33 cellular contexts compared by ENCODE assay signal in the genomic region with DNA sequence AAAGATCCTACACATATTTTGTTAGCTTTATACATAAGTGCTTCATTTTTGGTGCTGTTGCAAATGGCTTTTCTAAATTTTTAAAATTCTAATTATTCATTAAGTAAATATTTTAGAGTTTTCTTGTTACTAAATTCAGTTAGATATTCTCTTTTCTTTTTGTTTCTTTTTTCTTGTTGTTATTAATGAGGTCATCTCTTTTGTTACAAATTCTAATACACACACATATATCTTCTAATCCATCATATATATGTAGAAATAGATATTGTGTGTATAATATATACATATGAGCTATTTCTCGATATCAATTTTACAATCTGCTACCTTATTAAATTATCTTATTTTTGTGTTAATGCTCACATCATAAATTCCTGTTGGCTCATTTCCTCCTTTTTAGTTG.
"Had no signal": no experiment of that assay in that cellular context is flagged by ENCODE, and none has a peak within 500 bp of the region (broad histone marks: within the 10 kb centered on the region; RNA-seq: fewer than 3 reads in every experiment).

No MANE protein-coding gene starts in this region.

- ATAC-seq: activated CD4-positive, alpha-beta T cell treated with anti-CD3 and anti-CD28 coated beads for 36 hours; activated CD8-positive, alpha-beta memory T cell treated with anti-CD3 and anti-CD28 coated beads, Interleukin-2, amount 10 ng/mL, durations not matched to agents 7 days and 5 days; activated CD8-positive, alpha-beta T cell treated with anti-CD3 and anti-CD28 coated beads, Interleukin-2, amount 10 ng/mL, durations not matched to agents 7 days and 5 days; activated naive CD8-positive, alpha-beta T cell treated with anti-CD3 and anti-CD28 coated beads, Interleukin-2, amount 50 U/mL, for 24 hours; body of pancreas; effector memory CD8-positive, alpha-beta T cell had no signal

- H3K4me3 Mint-ChIP-seq: activated CD4-positive, alpha-beta memory T cell treated with anti-CD3 and anti-CD28 coated beads for 36 hours; activated CD4-positive, alpha-beta T cell treated with anti-CD3 and anti-CD28 coated beads for 36 hours; activated CD4-positive, alpha-beta T cell treated with anti-CD3 and anti-CD28 coated beads, Interleukin-2, amount 10 ng/mL, durations not matched to agents 24 days and 14 days; activated CD8-positive, alpha-beta memory T cell treated with anti-CD3 and anti-CD28 coated beads, Interleukin-2, amount 10 ng/mL, durations not matched to agents 7 days and 5 days; activated CD8-positive, alpha-beta T cell treated with anti-CD3 and anti-CD28 coated beads, Interleukin-2, amount 10 ng/mL, durations not matched to agents 7 days and 5 days; activated naive CD4-positive, alpha-beta T cell treated with anti-CD3 and anti-CD28 coated beads for 36 hours; activated naive CD4-positive, alpha-beta T cell treated with anti-CD3 and anti-CD28 coated beads, Interleukin-2, amount 50 U/mL, for 24 hours; activated naive CD8-positive, alpha-beta T cell treated with anti-CD3 and anti-CD28 coated beads for 36 hours; activated naive CD8-positive, alpha-beta T cell treated with anti-CD3 and anti-CD28 coated beads, Interleukin-2, amount 50 U/mL, for 24 hours; activated T-helper 1 cell treated with anti-CD3 and anti-CD28 coated beads, Interleukin-12 subunit alpha, Interleukin-12 subunit beta, Interleukin-2, Interleukin-4 antibody, amounts not matched to agents 30 ng/mL and 10 ng/mL and 1 ng/mL, durations not matched to agents 14 hours and 24 hours and 36 hours; effector memory CD8-positive, alpha-beta T cell had no signal

- DNase-seq: activated CD4-positive, alpha-beta memory T cell treated with anti-CD3 and anti-CD28 coated beads for 36 hours; activated CD4-positive, alpha-beta T cell treated with anti-CD3 and anti-CD28 coated beads for 36 hours; activated CD4-positive, alpha-beta T cell treated with anti-CD3 and anti-CD28 coated beads, Interleukin-2, amount 10 ng/mL, durations not matched to agents 24 days and 14 days; activated CD4-positive, CD25-positive, alpha-beta regulatory T cell; activated CD4-positive, CD25-positive, alpha-beta regulatory T cell treated with anti-CD3 and anti-CD28 coated beads, Interleukin-2, amount 50 U/mL, for 72 hours; activated CD8-positive, alpha-beta memory T cell treated with anti-CD3 and anti-CD28 coated beads, Interleukin-2, amount 10 ng/mL, durations not matched to agents 7 days and 5 days; activated CD8-positive, alpha-beta memory T cell treated with anti-CD3 and anti-CD28 coated beads, Interleukin-2, amount 50 U/mL, for 4 hours; activated CD8-positive, alpha-beta T cell treated with anti-CD3 and anti-CD28 coated beads, Interleukin-2, amount 10 ng/mL, durations not matched to agents 7 days and 5 days; activated effector memory CD4-positive, alpha-beta T cell treated with anti-CD3 and anti-CD28 coated beads, Interleukin-2, amount 50 U/mL, for 16 hours; activated naive CD4-positive, alpha-beta T cell treated with anti-CD3 and anti-CD28 coated beads for 36 hours; activated naive CD8-positive, alpha-beta T cell treated with anti-CD3 and anti-CD28 coated beads for 36 hours; activated naive CD8-positive, alpha-beta T cell treated with anti-CD3 and anti-CD28 coated beads, Interleukin-2, amount 50 U/mL, for 24 hours; activated T-cell treated with anti-CD3 and anti-CD28 coated beads, Interleukin-2, amount 50 U/mL, for 1 hour; activated T-cell treated with anti-CD3 and anti-CD28 coated beads, Interleukin-2, amount 50 U/mL, for 48 hours; adrenal gland; amygdala; aorta; body of pancreas; caudate nucleus; cortex of kidney; dermis blood vessel endothelial cell; effector CD4-positive, alpha-beta T cell; effector memory CD8-positive, alpha-beta T cell; esophagus squamous epithelium; foreskin melanocyte; head of caudate nucleus; T-helper 2 cell had no signal

- FAIRE-seq: colon, endothelial cell of umbilical vein had no signal

- H3K27me3 Mint-ChIP-seq: activated CD4-positive, alpha-beta T cell treated with anti-CD3 and anti-CD28 coated beads, Interleukin-2, amount 10 ng/mL, durations not matched to agents 24 days and 14 days had no signal

- H3K27ac ChIP-seq: adrenal gland, body of pancreas, epithelial cell of prostate, esophagus squamous epithelium had no signal

- H3K9me3 Mint-ChIP-seq: activated naive CD4-positive, alpha-beta T cell treated with anti-CD3 and anti-CD28 coated beads, Interleukin-2, amount 50 U/mL, for 24 hours; activated naive CD8-positive, alpha-beta T cell treated with anti-CD3 and anti-CD28 coated beads, Interleukin-2, amount 50 U/mL, for 24 hours; activated T-helper 1 cell treated with anti-CD3 and anti-CD28 coated beads, Interleukin-12 subunit alpha, Interleukin-12 subunit beta, Interleukin-2, Interleukin-4 antibody, amounts not matched to agents 30 ng/mL and 10 ng/mL and 1 ng/mL, durations not matched to agents 14 hours and 24 hours and 36 hours; activated T-helper 2 cell treated with anti-CD3 and anti-CD28 coated beads, Interferon-gamma antibody, Interleukin-2, Interleukin-4, amounts not matched to agents 10 μg/mL and 5 μg/mL and 100 μg/mL, durations not matched to agents 14 hours and 24 hours and 36 hours; effector memory CD8-positive, alpha-beta T cell had no signal

- H3K27me3 ChIP-seq: adrenal gland, body of pancreas, esophagus squamous epithelium had no signal

- H3K27ac Mint-ChIP-seq: activated CD4-positive, alpha-beta memory T cell treated with anti-CD3 and anti-CD28 coated beads for 36 hours; activated CD4-positive, alpha-beta T cell treated with anti-CD3 and anti-CD28 coated beads for 36 hours; activated CD4-positive, alpha-beta T cell treated with anti-CD3 and anti-CD28 coated beads, Interleukin-2, amount 10 ng/mL, durations not matched to agents 24 days and 14 days; activated CD8-positive, alpha-beta memory T cell treated with anti-CD3 and anti-CD28 coated beads, Interleukin-2, amount 10 ng/mL, durations not matched to agents 7 days and 5 days; activated CD8-positive, alpha-beta T cell treated with anti-CD3 and anti-CD28 coated beads, Interleukin-2, amount 10 ng/mL, durations not matched to agents 7 days and 5 days; activated naive CD4-positive, alpha-beta T cell treated with anti-CD3 and anti-CD28 coated beads for 36 hours; activated naive CD4-positive, alpha-beta T cell treated with anti-CD3 and anti-CD28 coated beads, Interleukin-2, amount 50 U/mL, for 24 hours; activated naive CD8-positive, alpha-beta T cell treated with anti-CD3 and anti-CD28 coated beads for 36 hours; activated naive CD8-positive, alpha-beta T cell treated with anti-CD3 and anti-CD28 coated beads, Interleukin-2, amount 50 U/mL, for 24 hours; activated T-helper 1 cell treated with anti-CD3 and anti-CD28 coated beads, Interleukin-12 subunit alpha, Interleukin-12 subunit beta, Interleukin-2, Interleukin-4 antibody, amounts not matched to agents 30 ng/mL and 10 ng/mL and 1 ng/mL, durations not matched to agents 14 hours and 24 hours and 36 hours; activated T-helper 2 cell treated with anti-CD3 and anti-CD28 coated beads, Interferon-gamma antibody, Interleukin-2, Interleukin-4, amounts not matched to agents 10 μg/mL and 5 μg/mL and 100 μg/mL, durations not matched to agents 14 hours and 24 hours and 36 hours; effector memory CD8-positive, alpha-beta T cell had no signal

- H3K4me1 Mint-ChIP-seq: activated CD4-positive, alpha-beta T cell treated with anti-CD3 and anti-CD28 coated beads for 36 hours; activated CD4-positive, alpha-beta T cell treated with anti-CD3 and anti-CD28 coated beads, Interleukin-2, amount 10 ng/mL, durations not matched to agents 24 days and 14 days; activated CD8-positive, alpha-beta memory T cell treated with anti-CD3 and anti-CD28 coated beads, Interleukin-2, amount 10 ng/mL, durations not matched to agents 7 days and 5 days; activated naive CD4-positive, alpha-beta T cell treated with anti-CD3 and anti-CD28 coated beads, Interleukin-2, amount 50 U/mL, for 24 hours; activated naive CD8-positive, alpha-beta T cell treated with anti-CD3 and anti-CD28 coated beads for 36 hours; activated naive CD8-positive, alpha-beta T cell treated with anti-CD3 and anti-CD28 coated beads, Interleukin-2, amount 50 U/mL, for 24 hours had no signal

- H3K9me3 ChIP-seq: adrenal gland, body of pancreas, esophagus squamous epithelium had no signal

- H3K36me3 Mint-ChIP-seq: activated CD4-positive, alpha-beta memory T cell treated with anti-CD3 and anti-CD28 coated beads for 36 hours; activated CD8-positive, alpha-beta memory T cell treated with anti-CD3 and anti-CD28 coated beads, Interleukin-2, amount 10 ng/mL, durations not matched to agents 7 days and 5 days; activated naive CD4-positive, alpha-beta T cell treated with anti-CD3 and anti-CD28 coated beads, Interleukin-2, amount 50 U/mL, for 24 hours; activated naive CD8-positive, alpha-beta T cell treated with anti-CD3 and anti-CD28 coated beads for 36 hours had no signal

- H3K36me3 ChIP-seq: adrenal gland, esophagus squamous epithelium had no signal

- H3K4me1 ChIP-seq: adrenal gland, body of pancreas, esophagus squamous epithelium had no signal

- H3K4me3 ChIP-seq: adrenal gland, body of pancreas, esophagus squamous epithelium had no signal
